Comparison of ENCODE assay signal across 8 cellular contexts in genomic region chr4:24583451-24584174, GRCh38. TPM values are rescaled to one million over a fixed set of nuclear protein-coding genes. Genes with fewer than 3 reads are reported as not detected.
DNase-seq lines count a peak whose midpoint lies in the region; ATAC-seq and TF ChIP-seq lines count a peak whose summit lies in the region.

No MANE protein-coding gene starts in this region.

- TF ChIP-seq CTCF in BE2C (IDR thresholded peaks at IDR 0.05; ENCODE audit: low read depth, low read length) (no peak), lung (IDR thresholded peaks at IDR 0.05; ENCODE audit: control extremely low read depth, extremely low read depth) (no peak)

- ATAC-seq in GM19372 (IDR thresholded peaks at IDR 0.05; ENCODE audit: low read depth, unreplicated experiment) (peak; percentile 28), HG03520 (IDR thresholded peaks at IDR 0.05; ENCODE audit: unreplicated experiment) (peak; percentile 20), lung (ENCODE audit: insufficient read depth, low FRiP score) (peak; percentile 50)

- H3K4me3 ChIP-seq in BE2C (ENCODE audit: low read depth, low read length) (peak overlapping the region; percentile 97), ectodermal cell (ENCODE audit: insufficient read depth, low read depth, low read length) (peak overlapping the region; percentile 90), lung (peak overlapping the region; percentile 100)

- H3K27ac ChIP-seq in ectodermal cell (ENCODE audit: insufficient read depth, low read depth, low read length, poor library complexity, severe bottlenecking) (peak overlapping the region; percentile 94), lung (ENCODE audit: low read depth in 1 of 2, low read length in 1 of 2) (peak overlapping the region; percentile 97)

- H3K9me3 ChIP-seq in BE2C (no peaks in the 10 kb centered on the region), ectodermal cell (ENCODE audit: control insufficient read depth, low read length) (no peaks in the 10 kb centered on the region), lung (ENCODE audit: control insufficient read depth in 2 of 2, insufficient read depth in 1 of 2, low read length in 1 of 2) (no peaks in the 10 kb centered on the region)

- DNase-seq in BE2C (peak; percentile 86), NCI-H748 (lab: John Stamatoyannopoulos, UW; ENCODE audit: unreplicated experiment) (peak; percentile 70), lung (ENCODE audit: low spot score) (peak; percentile 51)
- DNase-seq in activated CD4-positive, alpha-beta T cell treated with anti-CD3 and anti-CD28 coated beads, Interleukin-2, amount 50 U/mL, for 24 hours (ENCODE audit: low read depth in 1 of 2, low spot score in 1 of 2), result peak; percentile 27 to 35
- peak; percentile 11 for DNase-seq in stimulated activated CD8-positive, alpha-beta memory T cell treated with anti-CD3 and anti-CD28 coated beads, Interleukin-12 subunit alpha, Interleukin-12 subunit beta, amount 100 ng/mL, for 1 hour (ENCODE audit: low read depth)

- H3K4me1 ChIP-seq in BE2C (no peaks in the 10 kb centered on the region; the same call in 1 of the 2 replicates), ectodermal cell (ENCODE audit: control insufficient read depth, insufficient read depth, low read length) (no peaks in the 10 kb centered on the region), lung (ENCODE audit: control insufficient read depth in 2 of 2, insufficient read depth in 2 of 2, low read length in 2 of 2) (peaks cover 5 to 12% of the 10 kb centered on the region in 2 donors)

- WGBS in ectodermal cell, 2 experiments, result 0% methylated on average over 49 of the region's 49 CpGs
- 1% methylated on average over 47 to 49 of the region's 49 CpGs for WGBS in lung, 2 donors

- no peaks in the 10 kb centered on the region for H3K27me3 ChIP-seq in BE2C
- H3K27me3 ChIP-seq in ectodermal cell (ENCODE audit: control insufficient read depth, insufficient read depth, low read length, poor library complexity, severe bottlenecking), result no peaks in the 10 kb centered on the region
- no peaks in the 10 kb centered on the region for H3K27me3 ChIP-seq in lung (ENCODE audit: control insufficient read depth, insufficient read depth)

- H3K36me3 ChIP-seq in BE2C (peaks cover 37% of the 10 kb centered on the region), ectodermal cell (ENCODE audit: control insufficient read depth, insufficient read depth, low read length) (peaks cover 3% of the 10 kb centered on the region), lung (ENCODE audit: control insufficient read depth in 2 of 2, insufficient read depth in 2 of 2, low read length in 2 of 2) (peaks cover 0 to 4% of the 10 kb centered on the region in 2 donors)

RNA-seq across cellular contexts. Expression of gene DHX15, which starts 0.7 kb away (rescaled TPM):
- polyA plus RNA-seq in BE2C (2012; ENCODE audit: insufficient read depth, insufficient read length, low read depth), result 119 TPM
- polyA plus RNA-seq in ectodermal cell (2013, experiment 1 of 4), result 242 TPM
- 243 TPM for polyA plus RNA-seq in ectodermal cell (2013, experiment 2 of 4)
- polyA plus RNA-seq in ectodermal cell (2013, experiment 3 of 4), result 180 TPM
- 189 TPM for polyA plus RNA-seq in ectodermal cell (2013, experiment 4 of 4)
- 100 to 1,000 TPM; 102 to 292 TPM for total RNA-seq in lung
- 10 to 100 TPM; 60.3 to 74.0 TPM for polyA plus RNA-seq in lung

Comparison
In these comparisons a context has a peak if more than half of its experiments do, and no peak if none do; other contexts are left out.
1. Peak in every context shown above with its lines: DNase-seq, ATAC-seq, H3K4me3 ChIP-seq and H3K27ac ChIP-seq.
2. DNase-seq: peak in every context shown above with its lines; median percentile 86 in BE2C; 70 in NCI-H748; 51 in lung; 31 in activated CD4-positive, alpha-beta T cell treated with anti-CD3 and anti-CD28 coated beads, Interleukin-2, amount 50 U/mL, for 24 hours; 11 in stimulated activated CD8-positive, alpha-beta memory T cell treated with anti-CD3 and anti-CD28 coated beads, Interleukin-12 subunit alpha, Interleukin-12 subunit beta, amount 100 ng/mL, for 1 hour.